Comparison of ENCODE assay signal across 1 cellular context in the genomic region with DNA sequence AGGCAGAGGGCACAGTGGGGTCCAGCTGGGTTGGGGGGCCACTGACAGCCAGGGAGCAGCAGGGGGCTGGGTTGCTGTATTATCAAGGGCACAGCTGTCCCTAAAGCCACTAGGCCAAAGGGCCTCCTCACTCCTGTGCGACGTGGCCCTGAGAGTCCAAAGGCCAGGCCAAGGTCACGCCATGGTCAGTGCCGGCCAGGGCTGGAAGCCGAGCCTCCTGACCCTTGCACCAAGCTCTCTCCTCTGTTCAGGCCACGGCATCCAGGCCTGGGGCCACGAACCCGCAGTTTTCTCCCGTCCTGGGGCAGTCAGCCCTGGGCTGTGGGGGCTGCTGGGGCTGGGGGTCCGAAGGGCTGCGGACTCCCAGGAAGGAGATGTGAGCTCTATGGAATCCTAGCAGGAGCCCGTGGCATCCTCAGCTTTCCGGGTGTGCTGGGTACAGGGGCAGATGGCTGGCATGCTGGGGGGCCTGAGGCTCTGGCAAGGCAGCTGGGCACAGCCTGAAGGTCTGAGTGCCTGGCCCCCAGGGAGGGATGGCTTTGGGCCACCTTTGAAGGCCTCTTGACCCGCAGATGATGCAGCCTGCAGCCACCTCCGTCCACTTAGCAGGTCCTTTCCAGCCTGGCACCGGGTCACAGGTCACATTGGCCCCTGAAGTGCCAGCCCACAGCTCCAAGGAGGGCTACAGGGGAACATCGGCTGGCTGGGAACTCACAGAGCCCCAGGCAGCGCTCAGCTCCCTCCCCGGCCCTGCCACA.
TF ChIP-seq lines count a peak whose summit lies in the region.

No MANE protein-coding gene starts in this region.

TF ChIP-seq in HepG2, 621 proteins besides CTCF, POLR2A, EP300 and RAD21 (continued from another document and continues in another):
- TF ChIP-seq, protein P1, sequence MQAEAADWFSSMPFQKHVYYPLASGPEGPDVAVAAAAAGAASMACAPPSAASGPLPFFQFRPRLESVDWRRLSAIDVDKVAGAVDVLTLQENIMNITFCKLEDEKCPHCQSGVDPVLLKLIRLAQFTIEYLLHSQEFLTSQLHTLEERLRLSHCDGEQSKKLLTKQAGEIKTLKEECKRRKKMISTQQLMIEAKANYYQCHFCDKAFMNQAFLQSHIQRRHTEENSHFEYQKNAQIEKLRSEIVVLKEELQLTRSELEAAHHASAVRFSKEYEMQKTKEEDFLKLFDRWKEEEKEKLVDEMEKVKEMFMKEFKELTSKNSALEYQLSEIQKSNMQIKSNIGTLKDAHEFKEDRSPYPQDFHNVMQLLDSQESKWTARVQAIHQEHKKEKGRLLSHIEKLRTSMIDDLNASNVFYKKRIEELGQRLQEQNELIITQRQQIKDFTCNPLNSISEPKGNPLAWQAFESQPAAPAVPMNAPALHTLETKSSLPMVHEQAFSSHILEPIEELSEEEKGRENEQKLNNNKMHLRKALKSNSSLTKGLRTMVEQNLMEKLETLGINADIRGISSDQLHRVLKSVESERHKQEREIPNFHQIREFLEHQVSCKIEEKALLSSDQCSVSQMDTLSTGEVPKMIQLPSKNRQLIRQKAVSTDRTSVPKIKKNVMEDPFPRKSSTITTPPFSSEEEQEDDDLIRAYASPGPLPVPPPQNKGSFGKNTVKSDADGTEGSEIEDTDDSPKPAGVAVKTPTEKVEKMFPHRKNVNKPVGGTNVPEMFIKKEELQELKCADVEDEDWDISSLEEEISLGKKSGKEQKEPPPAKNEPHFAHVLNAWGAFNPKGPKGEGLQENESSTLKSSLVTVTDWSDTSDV (CRISPR knock-in tag; IDR thresholded peaks at IDR 0.05) = 0 out of 2 replicates have a peak, but pooled peaks have one; percentile 35
- TF ChIP-seq KLF16 (CRISPR knock-in tag; IDR thresholded peaks at IDR 0.05) (no peak), HNRNPLL (IDR thresholded peaks at IDR 0.05; ENCODE audit: low read depth, low read length, poor library complexity, severe bottlenecking) (peak; percentile 32), ZNF557 (CRISPR knock-in tag; IDR thresholded peaks at IDR 0.05) (no peak), TARDBP (CRISPR knock-in tag; IDR thresholded peaks at IDR 0.05) (peak; percentile 46; the same call in 1 of the 2 replicates), PRPF4 (IDR thresholded peaks at IDR 0.05; ENCODE audit: low read depth, low read length, poor library complexity, severe bottlenecking) (no peak), ZNF292 (CRISPR knock-in tag; IDR thresholded peaks at IDR 0.05; ENCODE audit: borderline replicate concordance, low read depth) (peak; percentile 94), DMAP1 (CRISPR knock-in tag; IDR thresholded peaks at IDR 0.05) (peak; percentile 57; the same call in 1 of the 2 replicates), ZNF17 (CRISPR knock-in tag; IDR thresholded peaks at IDR 0.05) (no peak), TCF7L2 (IDR thresholded peaks at IDR 0.05; ENCODE audit: low read depth, low read length) (no peak), ZFP1 (CRISPR knock-in tag; IDR thresholded peaks at IDR 0.05) (no peak), ZNF263 (CRISPR knock-in tag; IDR thresholded peaks at IDR 0.05) (0 out of 2 replicates have a peak, but pooled peaks have one; percentile 25), ZBTB7B (CRISPR knock-in tag; IDR thresholded peaks at IDR 0.05) (peak; percentile 81; the same call in 1 of the 2 replicates), TRIM24 (CRISPR knock-in tag; IDR thresholded peaks at IDR 0.05) (peak; percentile 67; the same call in 1 of the 2 replicates), GTF2F1 (IDR thresholded peaks at IDR 0.05; ENCODE audit: low read length) (no peak), ZNF788 (CRISPR knock-in tag; IDR thresholded peaks at IDR 0.05; ENCODE audit: borderline replicate concordance) (no peak; the same call in 1 of the 2 replicates), SP5 (CRISPR knock-in tag; IDR thresholded peaks at IDR 0.05; ENCODE audit: borderline replicate concordance, low read depth) (peak; percentile 51; the same call in 1 of the 2 replicates), ATM (IDR thresholded peaks at IDR 0.05; ENCODE audit: borderline replicate concordance) (no peak), HDAC1 (CRISPR knock-in tag; IDR thresholded peaks at IDR 0.05) (peak; percentile 98), SNAI1 (CRISPR knock-in tag; IDR thresholded peaks at IDR 0.05; ENCODE audit: borderline replicate concordance) (no peak), DR1 (CRISPR knock-in tag; IDR thresholded peaks at IDR 0.05) (no peak), ZNF124 (CRISPR knock-in tag; IDR thresholded peaks at IDR 0.05) (no peak), MTF1 (CRISPR knock-in tag; IDR thresholded peaks at IDR 0.05) (no peak), MXD4 (CRISPR knock-in tag; IDR thresholded peaks at IDR 0.05) (no peak; the same call in 1 of the 2 replicates), HOXA9 (CRISPR knock-in tag; IDR thresholded peaks at IDR 0.05; ENCODE audit: borderline replicate concordance) (no peak), EHMT2 (IDR thresholded peaks at IDR 0.05; ENCODE audit: borderline replicate concordance, low read depth, low read length) (no peak), ZNF572 (CRISPR knock-in tag; IDR thresholded peaks at IDR 0.05) (no peak), KDM6A (CRISPR knock-in tag; IDR thresholded peaks at IDR 0.05; ENCODE audit: low read depth) (peak; percentile 44; the same call in 1 of the 2 replicates), KDM5A (IDR thresholded peaks at IDR 0.05; ENCODE audit: borderline replicate concordance, low read length) (no peak), ZNF569 (CRISPR knock-in tag; IDR thresholded peaks at IDR 0.05; ENCODE audit: borderline replicate concordance) (no peak), ZNF33A (CRISPR knock-in tag; IDR thresholded peaks at IDR 0.05; ENCODE audit: borderline replicate concordance) (0 out of 2 replicates have a peak, but pooled peaks have one; percentile 29), FOXP1 (IDR thresholded peaks at IDR 0.05) (no peak), FOXP1 (CRISPR knock-in tag; IDR thresholded peaks at IDR 0.05) (peak; percentile 32; the same call in 1 of the 2 replicates), ZNF776 (CRISPR knock-in tag; IDR thresholded peaks at IDR 0.05) (0 out of 2 replicates have a peak, but pooled peaks have one; percentile 50), ZFYVE20 (CRISPR knock-in tag; IDR thresholded peaks at IDR 0.05; ENCODE audit: borderline replicate concordance, low read depth) (no peak), ZNF10 (CRISPR knock-in tag; IDR thresholded peaks at IDR 0.05; ENCODE audit: borderline replicate concordance, low read depth) (no peak), ZFP36 (IDR thresholded peaks at IDR 0.05; ENCODE audit: borderline replicate concordance, low read depth, low read length, partially characterized antibody) (no peak), ASH2L (IDR thresholded peaks at IDR 0.05; ENCODE audit: insufficient read length, low read depth, low read length) (peak; percentile 28), ZNF343 (CRISPR knock-in tag; IDR thresholded peaks at IDR 0.05) (no peak), CAMTA2 (CRISPR knock-in tag; IDR thresholded peaks at IDR 0.05; ENCODE audit: borderline replicate concordance) (no peak), ZNF549 (CRISPR knock-in tag; IDR thresholded peaks at IDR 0.05) (no peak), NONO (IDR thresholded peaks at IDR 0.05) (no peak), NONO (CRISPR knock-in tag; conservative IDR thresholded peaks at IDR 0.05) (peak; percentile 91), ZNF331 (CRISPR knock-in tag; IDR thresholded peaks at IDR 0.05) (peak; percentile 84), SSRP1 (CRISPR knock-in tag; IDR thresholded peaks at IDR 0.05) (no peak), NFATC3 (CRISPR knock-in tag; IDR thresholded peaks at IDR 0.05) (no peak)
- TF ChIP-seq, protein P2, sequence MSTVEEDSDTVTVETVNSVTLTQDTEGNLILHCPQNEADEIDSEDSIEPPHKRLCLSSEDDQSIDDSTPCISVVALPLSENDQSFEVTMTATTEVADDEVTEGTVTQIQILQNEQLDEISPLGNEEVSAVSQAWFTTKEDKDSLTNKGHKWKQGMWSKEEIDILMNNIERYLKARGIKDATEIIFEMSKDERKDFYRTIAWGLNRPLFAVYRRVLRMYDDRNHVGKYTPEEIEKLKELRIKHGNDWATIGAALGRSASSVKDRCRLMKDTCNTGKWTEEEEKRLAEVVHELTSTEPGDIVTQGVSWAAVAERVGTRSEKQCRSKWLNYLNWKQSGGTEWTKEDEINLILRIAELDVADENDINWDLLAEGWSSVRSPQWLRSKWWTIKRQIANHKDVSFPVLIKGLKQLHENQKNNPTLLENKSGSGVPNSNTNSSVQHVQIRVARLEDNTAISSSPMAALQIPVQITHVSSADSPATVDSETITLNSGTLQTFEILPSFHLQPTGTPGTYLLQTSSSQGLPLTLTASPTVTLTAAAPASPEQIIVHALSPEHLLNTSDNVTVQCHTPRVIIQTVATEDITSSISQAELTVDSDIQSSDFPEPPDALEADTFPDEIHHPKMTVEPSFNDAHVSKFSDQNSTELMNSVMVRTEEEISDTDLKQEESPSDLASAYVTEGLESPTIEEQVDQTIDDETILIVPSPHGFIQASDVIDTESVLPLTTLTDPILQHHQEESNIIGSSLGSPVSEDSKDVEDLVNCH (CRISPR knock-in tag; IDR thresholded peaks at IDR 0.05) = no peak
- TF ChIP-seq, protein P3, sequence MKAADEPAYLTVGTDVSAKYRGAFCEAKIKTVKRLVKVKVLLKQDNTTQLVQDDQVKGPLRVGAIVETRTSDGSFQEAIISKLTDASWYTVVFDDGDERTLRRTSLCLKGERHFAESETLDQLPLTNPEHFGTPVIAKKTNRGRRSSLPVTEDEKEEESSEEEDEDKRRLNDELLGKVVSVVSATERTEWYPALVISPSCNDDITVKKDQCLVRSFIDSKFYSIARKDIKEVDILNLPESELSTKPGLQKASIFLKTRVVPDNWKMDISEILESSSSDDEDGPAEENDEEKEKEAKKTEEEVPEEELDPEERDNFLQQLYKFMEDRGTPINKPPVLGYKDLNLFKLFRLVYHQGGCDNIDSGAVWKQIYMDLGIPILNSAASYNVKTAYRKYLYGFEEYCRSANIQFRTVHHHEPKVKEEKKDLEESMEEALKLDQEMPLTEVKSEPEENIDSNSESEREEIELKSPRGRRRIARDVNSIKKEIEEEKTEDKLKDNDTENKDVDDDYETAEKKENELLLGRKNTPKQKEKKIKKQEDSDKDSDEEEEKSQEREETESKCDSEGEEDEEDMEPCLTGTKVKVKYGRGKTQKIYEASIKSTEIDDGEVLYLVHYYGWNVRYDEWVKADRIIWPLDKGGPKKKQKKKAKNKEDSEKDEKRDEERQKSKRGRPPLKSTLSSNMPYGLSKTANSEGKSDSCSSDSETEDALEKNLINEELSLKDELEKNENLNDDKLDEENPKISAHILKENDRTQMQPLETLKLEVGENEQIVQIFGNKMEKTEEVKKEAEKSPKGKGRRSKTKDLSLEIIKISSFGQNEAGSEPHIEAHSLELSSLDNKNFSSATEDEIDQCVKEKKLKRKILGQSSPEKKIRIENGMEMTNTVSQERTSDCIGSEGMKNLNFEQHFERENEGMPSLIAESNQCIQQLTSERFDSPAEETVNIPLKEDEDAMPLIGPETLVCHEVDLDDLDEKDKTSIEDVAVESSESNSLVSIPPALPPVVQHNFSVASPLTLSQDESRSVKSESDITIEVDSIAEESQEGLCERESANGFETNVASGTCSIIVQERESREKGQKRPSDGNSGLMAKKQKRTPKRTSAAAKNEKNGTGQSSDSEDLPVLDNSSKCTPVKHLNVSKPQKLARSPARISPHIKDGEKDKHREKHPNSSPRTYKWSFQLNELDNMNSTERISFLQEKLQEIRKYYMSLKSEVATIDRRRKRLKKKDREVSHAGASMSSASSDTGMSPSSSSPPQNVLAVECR (CRISPR knock-in tag; IDR thresholded peaks at IDR 0.05; ENCODE audit: borderline replicate concordance) = peak; percentile 78; the same call in 1 of the 2 replicates
- TF ChIP-seq, protein P4, sequence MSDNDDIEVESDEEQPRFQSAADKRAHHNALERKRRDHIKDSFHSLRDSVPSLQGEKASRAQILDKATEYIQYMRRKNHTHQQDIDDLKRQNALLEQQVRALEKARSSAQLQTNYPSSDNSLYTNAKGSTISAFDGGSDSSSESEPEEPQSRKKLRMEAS (IDR thresholded peaks at IDR 0.05) = peak; percentile 71
- TF ChIP-seq, protein P5, sequence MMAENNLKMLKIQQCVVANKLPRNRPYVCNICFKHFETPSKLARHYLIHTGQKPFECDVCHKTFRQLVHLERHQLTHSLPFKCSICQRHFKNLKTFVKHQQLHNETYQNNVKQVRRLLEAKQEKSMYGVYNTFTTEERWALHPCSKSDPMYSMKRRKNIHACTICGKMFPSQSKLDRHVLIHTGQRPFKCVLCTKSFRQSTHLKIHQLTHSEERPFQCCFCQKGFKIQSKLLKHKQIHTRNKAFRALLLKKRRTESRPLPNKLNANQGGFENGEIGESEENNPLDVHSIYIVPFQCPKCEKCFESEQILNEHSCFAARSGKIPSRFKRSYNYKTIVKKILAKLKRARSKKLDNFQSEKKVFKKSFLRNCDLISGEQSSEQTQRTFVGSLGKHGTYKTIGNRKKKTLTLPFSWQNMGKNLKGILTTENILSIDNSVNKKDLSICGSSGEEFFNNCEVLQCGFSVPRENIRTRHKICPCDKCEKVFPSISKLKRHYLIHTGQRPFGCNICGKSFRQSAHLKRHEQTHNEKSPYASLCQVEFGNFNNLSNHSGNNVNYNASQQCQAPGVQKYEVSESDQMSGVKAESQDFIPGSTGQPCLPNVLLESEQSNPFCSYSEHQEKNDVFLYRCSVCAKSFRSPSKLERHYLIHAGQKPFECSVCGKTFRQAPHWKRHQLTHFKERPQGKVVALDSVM (CRISPR knock-in tag; IDR thresholded peaks at IDR 0.05) = no peak
- TF ChIP-seq, protein P6, sequence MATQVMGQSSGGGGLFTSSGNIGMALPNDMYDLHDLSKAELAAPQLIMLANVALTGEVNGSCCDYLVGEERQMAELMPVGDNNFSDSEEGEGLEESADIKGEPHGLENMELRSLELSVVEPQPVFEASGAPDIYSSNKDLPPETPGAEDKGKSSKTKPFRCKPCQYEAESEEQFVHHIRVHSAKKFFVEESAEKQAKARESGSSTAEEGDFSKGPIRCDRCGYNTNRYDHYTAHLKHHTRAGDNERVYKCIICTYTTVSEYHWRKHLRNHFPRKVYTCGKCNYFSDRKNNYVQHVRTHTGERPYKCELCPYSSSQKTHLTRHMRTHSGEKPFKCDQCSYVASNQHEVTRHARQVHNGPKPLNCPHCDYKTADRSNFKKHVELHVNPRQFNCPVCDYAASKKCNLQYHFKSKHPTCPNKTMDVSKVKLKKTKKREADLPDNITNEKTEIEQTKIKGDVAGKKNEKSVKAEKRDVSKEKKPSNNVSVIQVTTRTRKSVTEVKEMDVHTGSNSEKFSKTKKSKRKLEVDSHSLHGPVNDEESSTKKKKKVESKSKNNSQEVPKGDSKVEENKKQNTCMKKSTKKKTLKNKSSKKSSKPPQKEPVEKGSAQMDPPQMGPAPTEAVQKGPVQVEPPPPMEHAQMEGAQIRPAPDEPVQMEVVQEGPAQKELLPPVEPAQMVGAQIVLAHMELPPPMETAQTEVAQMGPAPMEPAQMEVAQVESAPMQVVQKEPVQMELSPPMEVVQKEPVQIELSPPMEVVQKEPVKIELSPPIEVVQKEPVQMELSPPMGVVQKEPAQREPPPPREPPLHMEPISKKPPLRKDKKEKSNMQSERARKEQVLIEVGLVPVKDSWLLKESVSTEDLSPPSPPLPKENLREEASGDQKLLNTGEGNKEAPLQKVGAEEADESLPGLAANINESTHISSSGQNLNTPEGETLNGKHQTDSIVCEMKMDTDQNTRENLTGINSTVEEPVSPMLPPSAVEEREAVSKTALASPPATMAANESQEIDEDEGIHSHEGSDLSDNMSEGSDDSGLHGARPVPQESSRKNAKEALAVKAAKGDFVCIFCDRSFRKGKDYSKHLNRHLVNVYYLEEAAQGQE (IDR thresholded peaks at IDR 0.05; ENCODE audit: borderline replicate concordance in 1 of 2, low read depth in 1 of 2, low read length in 2 of 2) = no peak
